10 cellular contexts compared by ENCODE assay signal in genomic region chr16:56658476-56658875, GRCh38. TPM values are rescaled to one million over a fixed set of nuclear protein-coding genes. Genes with fewer than 3 reads are reported as not detected.
DNase-seq lines count a peak whose midpoint lies in the region; ATAC-seq and FAIRE-seq lines count a peak whose summit lies in the region.
"Had no signal": no experiment of that assay in that cellular context is flagged by ENCODE, and none has a peak within 500 bp of the region (broad histone marks: within the 10 kb centered on the region; RNA-seq: fewer than 3 reads in every experiment).

No MANE protein-coding gene starts in this region.

- CTCF ChIA-PET in activated CD4-positive, alpha-beta T cell treated with anti-CD3 and anti-CD28 coated beads, Interleukin-2, amount 10 ng/mL, durations not matched to agents 7 days and 5 days (lab: Charles Lee): no interaction called here

- H3K27ac Mint-ChIP-seq in activated CD4-positive, alpha-beta T cell treated with anti-CD3 and anti-CD28 coated beads, Interleukin-2, amount 10 ng/mL, durations not matched to agents 7 days and 5 days: peak overlapping the region; percentile 87
- no peak overlapping the region for H3K27ac Mint-ChIP-seq in activated naive CD8-positive, alpha-beta T cell treated with anti-CD3 and anti-CD28 coated beads for 36 hours

- H3K36me3 ChIP-seq in stomach smooth muscle (ENCODE audit: control insufficient read depth in 2 of 2, insufficient read depth in 2 of 2, low read length in 2 of 2): no peaks in the 10 kb centered on the region

- H3K4me1 ChIP-seq in stomach smooth muscle (ENCODE audit: control insufficient read depth, insufficient read depth, low read length): peaks cover 11% of the 10 kb centered on the region

- ATAC-seq in GM21825 (IDR thresholded peaks at IDR 0.05; ENCODE audit: unreplicated experiment): no peak

- no peak for FAIRE-seq in GM19239 (lab: Jason Lieb, UNC)
- FAIRE-seq: colon had no signal

- no peak for DNase-seq in activated CD4-positive, alpha-beta T cell treated with anti-CD3 and anti-CD28 coated beads, Interleukin-2, amount 10 ng/mL, durations not matched to agents 7 days and 5 days
- DNase-seq in activated CD4-positive, alpha-beta T cell treated with anti-CD3 and anti-CD28 coated beads, Interleukin-2, amount 50 U/mL, for 4 hours: no peak
- DNase-seq in activated naive CD8-positive, alpha-beta T cell treated with anti-CD3 and anti-CD28 coated beads for 36 hours: no peak
- DNase-seq in left kidney (ENCODE audit: low read depth, low spot score) (peak; percentile 43), epidermal melanocyte (ENCODE audit: insufficient read length, low spot score) (no peak), GM19239 (ENCODE audit: insufficient read length, low spot score) (no peak)

- H3K36me3 Mint-ChIP-seq in activated CD4-positive, alpha-beta T cell treated with anti-CD3 and anti-CD28 coated beads, Interleukin-2, amount 10 ng/mL, durations not matched to agents 7 days and 5 days (ENCODE audit: low read depth): no peaks in the 10 kb centered on the region
- H3K36me3 Mint-ChIP-seq in activated naive CD8-positive, alpha-beta T cell treated with anti-CD3 and anti-CD28 coated beads for 36 hours: peaks cover 7% of the 10 kb centered on the region

- no peaks in the 10 kb centered on the region for H3K9me3 Mint-ChIP-seq in activated CD4-positive, alpha-beta T cell treated with anti-CD3 and anti-CD28 coated beads, Interleukin-2, amount 10 ng/mL, durations not matched to agents 7 days and 5 days
- no peaks in the 10 kb centered on the region for H3K9me3 Mint-ChIP-seq in activated naive CD8-positive, alpha-beta T cell treated with anti-CD3 and anti-CD28 coated beads for 36 hours

- H3K27me3 ChIP-seq in stomach smooth muscle (ENCODE audit: control insufficient read depth in 1 of 2, insufficient read depth in 2 of 2, low read length in 2 of 2): peaks cover 40 to 51% of the 10 kb centered on the region in 2 donors

- H3K4me3 Mint-ChIP-seq in activated CD4-positive, alpha-beta T cell treated with anti-CD3 and anti-CD28 coated beads, Interleukin-2, amount 10 ng/mL, durations not matched to agents 7 days and 5 days: peak overlapping the region; percentile 92
- peak overlapping the region; percentile 94 for H3K4me3 Mint-ChIP-seq in activated naive CD8-positive, alpha-beta T cell treated with anti-CD3 and anti-CD28 coated beads for 36 hours

- H3K27ac ChIP-seq in stomach smooth muscle (ENCODE audit: low read length): no peak overlapping the region

- H3K9ac ChIP-seq in stomach smooth muscle (ENCODE audit: low read length in 2 of 2): no peak overlapping the region

- peaks cover 6% of the 10 kb centered on the region for H3K27me3 Mint-ChIP-seq in activated CD4-positive, alpha-beta T cell treated with anti-CD3 and anti-CD28 coated beads, Interleukin-2, amount 10 ng/mL, durations not matched to agents 7 days and 5 days
- peaks cover 3% of the 10 kb centered on the region for H3K27me3 Mint-ChIP-seq in activated naive CD8-positive, alpha-beta T cell treated with anti-CD3 and anti-CD28 coated beads for 36 hours

- POLR2A ChIA-PET in activated CD4-positive, alpha-beta T cell treated with anti-CD3 and anti-CD28 coated beads, Interleukin-2, amount 10 ng/mL, durations not matched to agents 7 days and 5 days (lab: Charles Lee): no interaction called here

- H3K9me3 ChIP-seq in stomach smooth muscle (ENCODE audit: control insufficient read depth in 2 of 2, low read length in 2 of 2): no peaks in the 10 kb centered on the region

- peak overlapping the region; percentile 43 to 68 for H3K4me3 ChIP-seq in stomach smooth muscle (ENCODE audit: low read length in 2 of 2)

- H3K4me1 Mint-ChIP-seq in activated CD4-positive, alpha-beta T cell treated with anti-CD3 and anti-CD28 coated beads, Interleukin-2, amount 10 ng/mL, durations not matched to agents 7 days and 5 days: peaks cover 34% of the 10 kb centered on the region
- H3K4me1 Mint-ChIP-seq in activated naive CD8-positive, alpha-beta T cell treated with anti-CD3 and anti-CD28 coated beads for 36 hours: peaks cover 23% of the 10 kb centered on the region

RNA-seq across cellular contexts. Expression of gene MT1F, which starts 0.7 kb away (rescaled TPM):
- total RNA-seq in activated CD4-positive, alpha-beta T cell treated with anti-CD3 and anti-CD28 coated beads, Interleukin-2, amount 10 ng/mL, durations not matched to agents 7 days and 5 days: 10 to 100 TPM; 19.6 to 24.3 TPM
- total RNA-seq in activated naive CD8-positive, alpha-beta T cell treated with anti-CD3 and anti-CD28 coated beads for 36 hours: 10 to 100 TPM; 13.1 to 13.2 TPM

RNA-seq across cellular contexts. Expression of gene MT1B, which starts 6.8 kb away (rescaled TPM):
- not detected for total RNA-seq in activated CD4-positive, alpha-beta T cell treated with anti-CD3 and anti-CD28 coated beads, Interleukin-2, amount 10 ng/mL, durations not matched to agents 7 days and 5 days
- total RNA-seq in activated naive CD8-positive, alpha-beta T cell treated with anti-CD3 and anti-CD28 coated beads for 36 hours: not detected
- total RNA-seq: T-helper 1 cell treated with Interleukin-12 subunit alpha and Interleukin-12 subunit beta and Interleukin-4 antibody, amounts not matched to agents 30 ng/mL and 1 ng/mL, for 36 hours had no signal

RNA-seq across cellular contexts. Expression of gene MT1G, which starts 9.4 kb away (rescaled TPM):
- total RNA-seq in activated CD4-positive, alpha-beta T cell treated with anti-CD3 and anti-CD28 coated beads, Interleukin-2, amount 10 ng/mL, durations not matched to agents 7 days and 5 days: 10 to 100 TPM in 1 of 2 experiments, 1 to 10 TPM in 1; 8.0 to 10.2 TPM
- total RNA-seq in activated naive CD8-positive, alpha-beta T cell treated with anti-CD3 and anti-CD28 coated beads for 36 hours: 10 to 100 TPM; 35.8 to 41.8 TPM

RNA-seq across cellular contexts. Expression of gene MT1H, which starts 11.1 kb away (rescaled TPM):
- total RNA-seq in activated CD4-positive, alpha-beta T cell treated with anti-CD3 and anti-CD28 coated beads, Interleukin-2, amount 10 ng/mL, durations not matched to agents 7 days and 5 days: under 1 TPM; 0.62 TPM
- 1 to 10 TPM; 2.3 to 3.3 TPM for total RNA-seq in activated naive CD8-positive, alpha-beta T cell treated with anti-CD3 and anti-CD28 coated beads for 36 hours

RNA-seq across cellular contexts. Expression of gene MT1A, which starts 20.0 kb away (rescaled TPM):
- not detected for total RNA-seq in activated CD4-positive, alpha-beta T cell treated with anti-CD3 and anti-CD28 coated beads, Interleukin-2, amount 10 ng/mL, durations not matched to agents 7 days and 5 days
- not detected for total RNA-seq in activated naive CD8-positive, alpha-beta T cell treated with anti-CD3 and anti-CD28 coated beads for 36 hours
- total RNA-seq: T-helper 1 cell treated with Interleukin-12 subunit alpha and Interleukin-12 subunit beta and Interleukin-4 antibody, amounts not matched to agents 30 ng/mL and 1 ng/mL, for 36 hours had no signal
